In genomic region chr2:10411557-10411956, GRCh38 we compare ENCODE assay signal across 13 cellular contexts.
"Had no signal": no experiment of that assay in that cellular context is flagged by ENCODE, and none has a peak within 500 bp of the region (broad histone marks: within the 10 kb centered on the region; RNA-seq: fewer than 3 reads in every experiment).

No MANE protein-coding gene starts in this region.

- H3K4me3 Mint-ChIP-seq: activated CD4-positive, alpha-beta memory T cell treated with anti-CD3 and anti-CD28 coated beads, Interleukin-2, amount 10 ng/mL, durations not matched to agents 7 days and 5 days; activated naive CD8-positive, alpha-beta T cell treated with anti-CD3 and anti-CD28 coated beads, Interleukin-2, amount 10 ng/mL, durations not matched to agents 7 days and 5 days; effector memory CD8-positive, alpha-beta T cell; natural killer cell had no signal

- H3K4me3 ChIP-seq: tibial artery had no signal

- H3K9me3 ChIP-seq: tibial artery had no signal

- H3K27me3 ChIP-seq: tibial artery had no signal

- H3K9me3 Mint-ChIP-seq: activated CD4-positive, alpha-beta memory T cell treated with anti-CD3 and anti-CD28 coated beads, Interleukin-2, amount 10 ng/mL, durations not matched to agents 7 days and 5 days; activated naive CD8-positive, alpha-beta T cell treated with anti-CD3 and anti-CD28 coated beads, Interleukin-2, amount 10 ng/mL, durations not matched to agents 7 days and 5 days; activated T-helper 2 cell treated with anti-CD3 and anti-CD28 coated beads, Interferon-gamma antibody, Interleukin-2, Interleukin-4, amounts not matched to agents 10 μg/mL and 5 μg/mL and 100 μg/mL, durations not matched to agents 14 hours and 24 hours and 36 hours; effector memory CD8-positive, alpha-beta T cell; natural killer cell had no signal

- DNase-seq: activated CD4-positive, alpha-beta memory T cell treated with anti-CD3 and anti-CD28 coated beads, Interleukin-2, amount 10 ng/mL, durations not matched to agents 7 days and 5 days; activated CD4-positive, alpha-beta T cell treated with anti-CD3 and anti-CD28 coated beads for 48 hours; activated CD4-positive, CD25-positive, alpha-beta regulatory T cell; activated naive CD4-positive, alpha-beta T cell treated with Interleukin-2 at 50 U/mL for 16 hours; activated naive CD8-positive, alpha-beta T cell treated with anti-CD3 and anti-CD28 coated beads, Interleukin-2, amount 10 ng/mL, durations not matched to agents 7 days and 5 days; activated T-cell treated with anti-CD3 and anti-CD28 coated beads, Interleukin-2, amount 50 U/mL, for 1 hour; effector memory CD8-positive, alpha-beta T cell; natural killer cell; stimulated activated naive CD4-positive, alpha-beta T cell treated with Interleukin-2 at 50 U/mL for 16 hours; T-helper 9 cell; tibial artery had no signal

- H3K36me3 Mint-ChIP-seq: natural killer cell had no signal

- H3K27ac ChIP-seq: tibial artery had no signal

- ATAC-seq: effector memory CD8-positive, alpha-beta T cell; natural killer cell had no signal

- H3K27me3 Mint-ChIP-seq: activated CD4-positive, alpha-beta memory T cell treated with anti-CD3 and anti-CD28 coated beads, Interleukin-2, amount 10 ng/mL, durations not matched to agents 7 days and 5 days; activated naive CD8-positive, alpha-beta T cell treated with anti-CD3 and anti-CD28 coated beads, Interleukin-2, amount 10 ng/mL, durations not matched to agents 7 days and 5 days; effector memory CD8-positive, alpha-beta T cell had no signal

- H3K36me3 ChIP-seq: tibial artery had no signal

- H3K27ac Mint-ChIP-seq: activated CD4-positive, alpha-beta memory T cell treated with anti-CD3 and anti-CD28 coated beads, Interleukin-2, amount 10 ng/mL, durations not matched to agents 7 days and 5 days; activated naive CD8-positive, alpha-beta T cell treated with anti-CD3 and anti-CD28 coated beads, Interleukin-2, amount 10 ng/mL, durations not matched to agents 7 days and 5 days; activated T-helper 2 cell treated with anti-CD3 and anti-CD28 coated beads, Interferon-gamma antibody, Interleukin-2, Interleukin-4, amounts not matched to agents 10 μg/mL and 5 μg/mL and 100 μg/mL, durations not matched to agents 14 hours and 24 hours and 36 hours; effector memory CD8-positive, alpha-beta T cell; natural killer cell; progenitor cell of endocrine pancreas had no signal
